14 cellular contexts compared by ENCODE assay signal in the genomic region with DNA sequence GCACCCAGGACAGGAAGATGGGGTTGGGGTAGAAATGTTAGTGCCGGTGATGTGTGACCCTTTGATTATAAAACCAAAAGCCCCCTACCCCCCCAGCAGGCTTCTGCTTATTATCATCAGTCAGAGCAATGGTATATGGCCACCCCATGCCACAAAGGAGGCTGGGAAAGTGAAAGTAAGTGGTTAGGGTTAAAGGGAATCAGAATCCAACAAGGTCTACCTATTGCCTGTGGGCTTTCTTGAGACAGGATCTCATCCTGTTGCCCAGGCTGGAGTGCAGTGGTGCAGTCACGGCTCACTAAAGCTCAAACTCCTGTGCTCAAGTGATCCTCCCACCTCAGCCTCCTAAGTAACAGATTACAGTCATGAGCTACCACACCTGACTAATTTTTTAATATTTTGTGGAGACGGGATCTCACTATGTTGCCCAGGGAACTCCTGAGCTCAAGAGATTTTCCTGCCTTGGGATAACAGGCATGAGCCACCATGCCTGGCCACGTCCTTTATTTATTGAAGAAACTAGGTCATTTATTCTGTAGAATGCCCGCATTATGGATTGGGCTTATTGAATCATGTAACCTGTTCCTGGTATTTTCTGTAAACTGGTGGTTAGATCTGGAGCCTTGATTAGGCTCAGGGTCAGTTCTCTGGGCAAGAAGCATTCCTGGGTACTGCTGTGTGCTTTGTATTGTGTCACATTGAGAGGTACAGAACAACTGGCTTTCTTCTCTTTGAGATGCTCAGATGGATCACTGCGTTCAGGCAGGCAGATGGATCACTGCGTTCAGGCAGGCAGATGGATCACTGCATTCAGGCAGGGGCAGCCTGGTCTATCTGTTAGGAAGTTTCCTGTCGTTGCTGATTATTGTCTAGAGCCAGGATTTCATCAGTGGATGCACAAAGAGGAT. TPM values are rescaled to one million over a fixed set of nuclear protein-coding genes. Genes with fewer than 3 reads are reported as not detected.
A peak's percentile ranks its signal among the peaks of the same experiment; 100 is the strongest.
DNase-seq lines count a peak whose midpoint lies in the region; ATAC-seq, FAIRE-seq and TF ChIP-seq lines count a peak whose summit lies in the region.
"Had no signal": no experiment of that assay in that cellular context is flagged by ENCODE, and none has a peak within 500 bp of the region (broad histone marks: within the 10 kb centered on the region; RNA-seq: fewer than 3 reads in every experiment).

No MANE protein-coding gene starts in this region.

- POLR2A ChIA-PET in Panc1 (lab: Charles Lee) (no interaction called here), endothelial cell of umbilical vein (lab: Charles Lee) (interaction anchor here (1.5 to 1.7 kb wide), 2 partner anchors 104 kb away, joined by 6 read pairs; a partner anchor contains a TSS), HepG2 (lab: Yijun Ruan, JAX) (interaction anchor here (1.2 kb wide), 1 partner anchor 104 kb away, joined by 3 read pairs; no protein-coding TSS in a partner anchor)

- TF ChIP-seq RAD21 in HepG2 (CRISPR knock-in tag; IDR thresholded peaks at IDR 0.05) = no peak

- dilution Hi-C loops in endothelial cell of umbilical vein (cut with MboI; ENCODE audit: extremely low pct_ligation_motif_present, low sequenced_read_pairs) = no loop called here

- peak overlapping the region in 7 of 11 experiments; percentile 2 to 88 (median 84); a peak in 11 of 22 replicates for H3K27ac ChIP-seq in BLaER1 treated with 17β-estradiol and CSF1 and Interleukin-3, amounts not matched to agents 10 nM and 100 nM
- H3K27ac ChIP-seq in Panc1 (ENCODE audit: low read length) (peak overlapping the region; percentile 98), endothelial cell of umbilical vein (ENCODE audit: insufficient read depth, low read depth, low read length) (no peak overlapping the region), HepG2 (ENCODE audit: extremely low read length, insufficient read depth, low read length) (no peak overlapping the region)
- H3K27ac ChIP-seq: C4-2B, pancreas had no signal

- TF ChIP-seq EP300 in HepG2 (IDR thresholded peaks at IDR 0.05; ENCODE audit: low read depth in 2 of 2, low read length in 2 of 2) (no peak), HepG2 (CRISPR knock-in tag; IDR thresholded peaks at IDR 0.05; ENCODE audit: borderline replicate concordance) (no peak)

- BruUV-seq in Panc1 (replicated peaks; lab: Mats Ljungman, UMichigan) (no TSS peak), endothelial cell of umbilical vein (replicated peaks; lab: Mats Ljungman, UMichigan) (no TSS peak), HepG2 (replicated peaks; lab: Mats Ljungman, UMichigan) (no TSS peak)

- H3K79me2 ChIP-seq in endothelial cell of umbilical vein (ENCODE audit: control insufficient read depth, insufficient read depth, low read length) (peaks cover 30% of the 10 kb centered on the region), HepG2 (ENCODE audit: insufficient read depth, low read length) (peaks cover 60% of the 10 kb centered on the region)

- no peaks in the 10 kb centered on the region for H3K27me3 ChIP-seq in BLaER1 treated with 17β-estradiol and CSF1 and Interleukin-3, amounts not matched to agents 10 nM and 100 nM
- no peaks in the 10 kb centered on the region for H3K27me3 ChIP-seq in Panc1 (ENCODE audit: control insufficient read depth, insufficient read depth, low read length)
- H3K27me3 ChIP-seq in endothelial cell of umbilical vein (ENCODE audit: control insufficient read depth in 2 of 2, insufficient read depth in 2 of 2, low read length in 2 of 2) = no peaks in the 10 kb centered on the region
- H3K27me3 ChIP-seq in HepG2 (ENCODE audit: control insufficient read depth in 1 of 2, insufficient read depth in 2 of 2, low read length in 2 of 2) = no peaks in the 10 kb centered on the region
- H3K27me3 ChIP-seq: pancreas had no signal

- ATAC-seq in Panc1 = peak; percentile 48
- no peak for ATAC-seq in HepG2
- ATAC-seq in HG03354 (IDR thresholded peaks at IDR 0.05; ENCODE audit: poor library complexity, severe bottlenecking, unreplicated experiment) = no peak
- ATAC-seq: esophagus mucosa had no signal

- peak; percentile 60 for FAIRE-seq in endothelial cell of umbilical vein (lab: Jason Lieb, UNC)
- no peak for FAIRE-seq in HepG2 (lab: Jason Lieb, UNC)
- FAIRE-seq: pancreas had no signal

- 92% methylated on average over 8 of the region's 8 CpGs for WGBS in HepG2 (ENCODE audit: low lambda C conversion rate)

- TF ChIP-seq CTCF in Panc1 (IDR thresholded peaks at IDR 0.05) (no peak), endothelial cell of umbilical vein (IDR thresholded peaks at IDR 0.05; ENCODE audit: extremely low read depth in 1 of 2, insufficient read depth in 1 of 2, low read depth in 1 of 2, low read length in 2 of 2) (no peak), HepG2 (CRISPR knock-in tag; IDR thresholded peaks at IDR 0.05) (no peak)

- CTCF ChIA-PET in Panc1 (lab: Charles Lee) = no interaction called here
- CTCF ChIA-PET in endothelial cell of umbilical vein (lab: Charles Lee) = interaction anchor here (0.6 to 4.0 kb wide), 5 partner anchors 22 to 159 kb away, joined by 3 to 28 read pairs (median 3); no protein-coding TSS in a partner anchor
- CTCF ChIA-PET in HepG2 (lab: Yijun Ruan, JAX; ENCODE audit: low intra/inter-chr PET ratio, low total read pairs) = no interaction called here

- intact Hi-C loops in Panc1 (cut with micrococcal nuclease; ENCODE audit: unreplicated experiment) = no loop called here
- intact Hi-C loops in endothelial cell of umbilical vein (cut with micrococcal nuclease) = no loop called here
- intact Hi-C loops in HepG2 (cut with micrococcal nuclease; ENCODE audit: unreplicated experiment) = no loop called here

- no peak overlapping the region; a peak in 1 of 20 replicates for H3K4me3 ChIP-seq in BLaER1 treated with 17β-estradiol and CSF1 and Interleukin-3, amounts not matched to agents 10 nM and 100 nM
- H3K4me3 ChIP-seq in Panc1 (ENCODE audit: low read depth in 2 of 2, low read length in 2 of 2) (no peak overlapping the region), endothelial cell of umbilical vein (replicated peaks in 1 of 3; ENCODE audit: insufficient read depth in 1 of 3, low read depth in 1 of 3, low read length in 3 of 3) (no peak overlapping the region), HepG2 (replicated peaks in 1 of 3; ENCODE audit: insufficient read depth in 1 of 3, low read depth in 2 of 3, low read length in 3 of 3) (no peak overlapping the region)
- H3K4me3 ChIP-seq: pancreas had no signal

- no peaks in the 10 kb centered on the region for H3K9me3 ChIP-seq in BLaER1 treated with 17β-estradiol and CSF1 and Interleukin-3, amounts not matched to agents 10 nM and 100 nM (replicated peaks in 1 of 11)
- H3K9me3 ChIP-seq in Panc1 (ENCODE audit: control insufficient read depth, insufficient read depth, low read depth, low read length) = no peaks in the 10 kb centered on the region
- no peaks in the 10 kb centered on the region for H3K9me3 ChIP-seq in endothelial cell of umbilical vein (replicated peaks; ENCODE audit: control insufficient read depth, insufficient read depth, low read length)
- H3K9me3 ChIP-seq in HepG2 (ENCODE audit: low read length) = no peaks in the 10 kb centered on the region
- H3K9me3 ChIP-seq: pancreas had no signal

- H2AFZ ChIP-seq in endothelial cell of umbilical vein (ENCODE audit: low read depth, low read length) (no peak overlapping the region), HepG2 (ENCODE audit: low read length) (no peak overlapping the region)

- no peaks in the 10 kb centered on the region for H3K9me1 ChIP-seq in endothelial cell of umbilical vein (replicated peaks; ENCODE audit: control insufficient read depth, extremely low read depth, insufficient read depth, low read length)

- peak overlapping the region in 5 of 11 experiments; percentile 4 to 77 (median 25); a peak in 7 of 22 replicates for H3K9ac ChIP-seq in BLaER1 treated with 17β-estradiol and CSF1 and Interleukin-3, amounts not matched to agents 10 nM and 100 nM
- H3K9ac ChIP-seq in endothelial cell of umbilical vein (replicated peaks; ENCODE audit: extremely low read depth, insufficient read depth, low read length) (no peak overlapping the region), HepG2 (ENCODE audit: insufficient read depth, low read depth, low read length) (no peak overlapping the region)

- DNase-seq in Panc1 (ENCODE audit: low read depth, low spot score) (no peak), endothelial cell of umbilical vein (ENCODE audit: low read depth, low spot score) (no peak), pons (ENCODE audit: low spot score) (peak; percentile 39), HepG2 (ENCODE audit: low spot score) (no peak)
- DNase-seq in stimulated activated CD4-positive, alpha-beta T cell treated with anti-CD3 and anti-CD28 coated beads, Interleukin-1b, Interleukin-23, amount 100 ng/mL, for 48 hours = no peak
- DNase-seq in central memory CD4-positive, alpha-beta T cell = no peak
- DNase-seq: H7, KG1, pancreas, T1000 had no signal

- in situ Hi-C loops in Panc1 (cut with HindIII; ENCODE audit: low pct_unique_long_range_greater_than_20kb, low sequenced_read_pairs) = no loop called here
- in situ Hi-C loops in HepG2 (cut with HindIII; ENCODE audit: extremely low pct_ligation_motif_present, low pct_unique_long_range_greater_than_20kb) = no loop called here

- peaks cover 77 to 100% (median 85%) of the 10 kb centered on the region in 10 experiments for H3K4me1 ChIP-seq in BLaER1 treated with 17β-estradiol and CSF1 and Interleukin-3, amounts not matched to agents 10 nM and 100 nM
- H3K4me1 ChIP-seq in Panc1 (ENCODE audit: control insufficient read depth, insufficient read depth, low read length) (peaks cover 73% of the 10 kb centered on the region), endothelial cell of umbilical vein (ENCODE audit: control insufficient read depth, extremely low read depth, insufficient read depth, low read length) (peaks cover 67% of the 10 kb centered on the region), HepG2 (ENCODE audit: insufficient read depth, low read length) (peaks cover 32% of the 10 kb centered on the region)

- no peak for TF ChIP-seq POLR2A in endothelial cell of umbilical vein (IDR thresholded peaks at IDR 0.05; ENCODE audit: low read depth, low read length)
- no peak for TF ChIP-seq POLR2A in HepG2 (IDR thresholded peaks at IDR 0.05; ENCODE audit: insufficient read depth in 1 of 2, low read depth in 2 of 2, low read length in 2 of 2)

- H3K4me2 ChIP-seq in BLaER1 treated with 17β-estradiol and CSF1 and Interleukin-3, amounts not matched to agents 10 nM and 100 nM = peak overlapping the region; percentile 52 to 96 (median 90)
- H3K4me2 ChIP-seq in endothelial cell of umbilical vein (ENCODE audit: insufficient read depth, low read length) (no peak overlapping the region), HepG2 (ENCODE audit: low read depth, low read length) (no peak overlapping the region)

- H4K20me1 ChIP-seq in BLaER1 treated with 17β-estradiol and CSF1 and Interleukin-3, amounts not matched to agents 10 nM and 100 nM = peaks cover 0 to 76% (median 9%) of the 10 kb centered on the region in 11 experiments; a peak in 11 of 22 replicates
- H4K20me1 ChIP-seq in endothelial cell of umbilical vein (replicated peaks; ENCODE audit: control insufficient read depth, extremely low read depth, insufficient read depth, low read length) = no peaks in the 10 kb centered on the region
- H4K20me1 ChIP-seq in HepG2 (ENCODE audit: insufficient read depth, low read length) = no peaks in the 10 kb centered on the region

- H3K36me3 ChIP-seq in BLaER1 treated with 17β-estradiol and CSF1 and Interleukin-3, amounts not matched to agents 10 nM and 100 nM = peaks cover 0 to 43% (median 11%) of the 10 kb centered on the region in 11 experiments; a peak in 12 of 22 replicates
- H3K36me3 ChIP-seq in Panc1 (ENCODE audit: control insufficient read depth, insufficient read depth, low read length) (no peaks in the 10 kb centered on the region), endothelial cell of umbilical vein (ENCODE audit: control insufficient read depth in 2 of 2, extremely low read depth in 1 of 2, insufficient read depth in 2 of 2, low read length in 2 of 2) (no peaks in the 10 kb centered on the region), HepG2 (replicated peaks in 1 of 2; ENCODE audit: control insufficient read depth in 1 of 2, insufficient read depth in 2 of 2, low read length in 2 of 2) (peaks cover 4 to 27% of the 10 kb centered on the region in 2 experiments; a peak in 3 of 5 replicates)
- H3K36me3 ChIP-seq: pancreas had no signal

RNA-seq across cellular contexts. Expression of a gene that starts 41.6 kb away (rescaled TPM):
- total RNA-seq in Panc1 (2021; ENCODE audit: unreplicated experiment) (206 TPM), endothelial cell of umbilical vein (105 and 118 TPM in 2 replicates), HepG2 (2016; rRNA removed; fragmentation: Illumina TruSeq; extraction: Trizol) (56.6 and 78.5 TPM in 2 replicates)
- 419 TPM for polyA plus RNA-seq in Panc1 (2012; ENCODE audit: insufficient read length)
- polyA plus RNA-seq in endothelial cell of umbilical vein (109 and 115 TPM in 2 replicates), HepG2 (2011; rRNA removed) (184 and 205 TPM in 2 replicates)
- 84.9 and 98.4 TPM in 2 replicates for polyA plus RNA-seq in endothelial cell of umbilical vein (2011; cell fraction: cytosol; rRNA removed)
- 63.2 and 75.9 TPM in 2 replicates for polyA plus RNA-seq in endothelial cell of umbilical vein (2011; cell fraction: nucleus; rRNA removed)
- 101 and 105 TPM in 2 replicates for polyA plus RNA-seq in endothelial cell of umbilical vein (2012)
- 189 and 212 TPM in 2 replicates for polyA minus RNA-seq in endothelial cell of umbilical vein
- polyA minus RNA-seq in endothelial cell of umbilical vein (2011; cell fraction: cytosol; rRNA and poly(A)+ RNA removed) = 41.4 TPM
- 62.9 and 76.6 TPM in 2 replicates for polyA minus RNA-seq in endothelial cell of umbilical vein (2011; cell fraction: nucleus; rRNA and poly(A)+ RNA removed)
- total RNA-seq in HepG2 (2016; cell fraction: cytosol; rRNA removed; fragmentation: Illumina TruSeq; extraction: Trizol; ENCODE audit: low read depth) = 56.7 and 59.9 TPM in 2 replicates
- total RNA-seq in HepG2 (2016; cell fraction: insoluble cytoplasmic fraction; rRNA removed; fragmentation: Illumina TruSeq; extraction: Trizol) = 51.2 and 75.8 TPM in 2 replicates
- 144 and 156 TPM in 2 replicates for total RNA-seq in HepG2 (2016; cell fraction: membrane; rRNA removed; fragmentation: Illumina TruSeq; extraction: Trizol)
- total RNA-seq in HepG2 (2016; cell fraction: nucleus; rRNA removed; fragmentation: Illumina TruSeq; extraction: Trizol) = 57.0 and 67.0 TPM in 2 replicates
- polyA plus RNA-seq in HepG2 (2011; cell fraction: cytosol; rRNA removed) = 216 and 224 TPM in 2 replicates
- polyA plus RNA-seq in HepG2 (2011; cell fraction: nucleus; rRNA removed) = 121 and 137 TPM in 2 replicates
- 145 and 175 TPM in 2 replicates for polyA plus RNA-seq in HepG2 (2012)
- 87.6 and 105 TPM in 2 replicates for polyA plus RNA-seq in HepG2 (2016; cell fraction: cytosol; fragmentation: Illumina TruSeq; extraction: Trizol; ENCODE audit: low read depth)
- polyA plus RNA-seq in HepG2 (2016; cell fraction: insoluble cytoplasmic fraction; fragmentation: Illumina TruSeq; extraction: Trizol; ENCODE audit: low read depth) = 71.8 and 81.7 TPM in 2 replicates
- polyA plus RNA-seq in HepG2 (2016; cell fraction: membrane; fragmentation: Illumina TruSeq; extraction: Trizol; ENCODE audit: low read depth) = 183 and 185 TPM in 2 replicates
- polyA plus RNA-seq in HepG2 (2016; cell fraction: nucleus; fragmentation: Illumina TruSeq; extraction: Trizol; ENCODE audit: insufficient read depth, low read depth) = 94.6 and 95.4 TPM in 2 replicates
- polyA minus RNA-seq in HepG2 (2011; rRNA and poly(A)+ RNA removed; ENCODE audit: low replicate concordance) = 179 and 302 TPM in 2 replicates
- polyA minus RNA-seq in HepG2 (2011; cell fraction: cytosol; rRNA and poly(A)+ RNA removed) = 60.3 and 74.0 TPM in 2 replicates
- 85.1 and 89.6 TPM in 2 replicates for polyA minus RNA-seq in HepG2 (2011; cell fraction: nucleus; rRNA and poly(A)+ RNA removed)

Comparison
In these comparisons a context has a peak if more than half of its experiments do, and no peak if none do; other contexts are left out.
1. H3K27ac ChIP-seq: peak in BLaER1 treated with 17β-estradiol and CSF1 and Interleukin-3, amounts not matched to agents 10 nM and 100 nM (7 of 11) and Panc1 (single experiment); none in endothelial cell of umbilical vein (single experiment) and HepG2 (single experiment).
2. H3K4me2 ChIP-seq: peak in BLaER1 treated with 17β-estradiol and CSF1 and Interleukin-3, amounts not matched to agents 10 nM and 100 nM (11 of 11); none in endothelial cell of umbilical vein (single experiment) and HepG2 (single experiment).